ENCODE assay signal across 8 cellular contexts in genomic region chr21:36966846-36967657, GRCh38. TPM values are rescaled to one million over a fixed set of nuclear protein-coding genes. Genes with fewer than 3 reads are reported as not detected.
DNase-seq lines count a peak whose midpoint lies in the region; ATAC-seq and TF ChIP-seq lines count a peak whose summit lies in the region.

No MANE protein-coding gene starts in this region.

- H3K27ac ChIP-seq in iPS DF 6.9 (ENCODE audit: low read length) (no peak overlapping the region), smooth muscle cell (ENCODE audit: low read depth) (peak overlapping the region; percentile 48)

- peak overlapping the region; percentile 97 for H3K4me2 ChIP-seq in smooth muscle cell

- H4K20me1 ChIP-seq in smooth muscle cell (ENCODE audit: low read depth): no peaks in the 10 kb centered on the region

- no peak for TF ChIP-seq CTCF in AG10803 (conservative IDR thresholded peaks at IDR 0.05; ENCODE audit: low read length)
- TF ChIP-seq CTCF in activated CD8-positive, alpha-beta T cell treated with anti-CD3 and anti-CD28 coated beads for 36 hours (IDR thresholded peaks at IDR 0.05): no peak
- TF ChIP-seq CTCF in smooth muscle cell (IDR thresholded peaks at IDR 0.05; ENCODE audit: borderline replicate concordance, insufficient read depth, poor library complexity, severe bottlenecking): no peak

- H3K27me3 Mint-ChIP-seq in activated CD8-positive, alpha-beta T cell treated with anti-CD3 and anti-CD28 coated beads for 36 hours: no peaks in the 10 kb centered on the region

- WGBS in iPS DF 6.9 (ENCODE audit: insufficient coverage, insufficient read length): no CpG with 5 or more reads among the region's 30 CpGs
- 39% methylated on average over 10 of the region's 30 CpGs for WGBS in smooth muscle cell (ENCODE audit: low lambda C conversion rate)

- peaks cover 22% of the 10 kb centered on the region for H3K4me1 Mint-ChIP-seq in activated CD8-positive, alpha-beta T cell treated with anti-CD3 and anti-CD28 coated beads for 36 hours (ENCODE audit: low read depth)

- H3K9me3 Mint-ChIP-seq in activated CD8-positive, alpha-beta T cell treated with anti-CD3 and anti-CD28 coated beads for 36 hours: no peaks in the 10 kb centered on the region

- no peaks in the 10 kb centered on the region for H3K79me2 ChIP-seq in smooth muscle cell (ENCODE audit: low read depth)

- CTCF ChIA-PET in activated CD8-positive, alpha-beta T cell treated with anti-CD3 and anti-CD28 coated beads for 36 hours (lab: Charles Lee): interaction anchor here (1.4 to 4.3 kb wide), 5 partner anchors 9 to 33 kb away, joined by 3 to 28 read pairs (median 10); no protein-coding TSS in a partner anchor

- H3K4me1 ChIP-seq in iPS DF 6.9 (ENCODE audit: control insufficient read depth, insufficient read depth, low read length) (no peaks in the 10 kb centered on the region), smooth muscle cell (ENCODE audit: low read depth) (peaks cover 2% of the 10 kb centered on the region)

- H3K36me3 ChIP-seq in iPS DF 6.9 (ENCODE audit: control insufficient read depth, insufficient read depth, low read length): no peaks in the 10 kb centered on the region
- H3K36me3 ChIP-seq in smooth muscle cell (ENCODE audit: low read depth): no peaks in the 10 kb centered on the region

- intact Hi-C loops in activated CD8-positive, alpha-beta T cell treated with anti-CD3 and anti-CD28 coated beads for 36 hours (cut with micrococcal nuclease): no loop called here

- peak overlapping the region; percentile 72 for H3K4me3 ChIP-seq in AG10803 (ENCODE audit: low read length)
- peak overlapping the region; percentile 58; the same call in 1 of the 2 replicates for H3K4me3 ChIP-seq in iPS DF 6.9 (ENCODE audit: low read length)
- peak overlapping the region; percentile 78 for H3K4me3 ChIP-seq in smooth muscle cell

- DNase-seq in AG10803 (ENCODE audit: low read depth): no peak
- no peak for DNase-seq in activated CD8-positive, alpha-beta T cell treated with anti-CD3 and anti-CD28 coated beads for 36 hours
- no peak for DNase-seq in iPS DF 6.9 (ENCODE audit: low read depth, low spot score)
- DNase-seq in smooth muscle cell (lab: John Stamatoyannopoulos, UW; ENCODE audit: unreplicated experiment): no peak
- DNase-seq in AML-193 (lab: John Stamatoyannopoulos, UW): no peak
- no peak for DNase-seq in mucosa of gallbladder (ENCODE audit: low spot score)

- H3K9me3 ChIP-seq in iPS DF 6.9 (ENCODE audit: control insufficient read depth, insufficient read depth, low read length) (no peaks in the 10 kb centered on the region), smooth muscle cell (replicated peaks; ENCODE audit: low read depth) (no peaks in the 10 kb centered on the region)

- POLR2A ChIA-PET in activated CD8-positive, alpha-beta T cell treated with anti-CD3 and anti-CD28 coated beads for 36 hours (lab: Charles Lee): interaction anchor here (1.2 to 2.5 kb wide), 3 partner anchors 20 to 24 kb away, joined by 4 to 9 read pairs (median 9); no protein-coding TSS in a partner anchor

- peak overlapping the region; percentile 72 for H2AFZ ChIP-seq in smooth muscle cell (ENCODE audit: low read depth)

- H3K4me3 Mint-ChIP-seq in activated CD8-positive, alpha-beta T cell treated with anti-CD3 and anti-CD28 coated beads for 36 hours: peak overlapping the region; percentile 69

- ATAC-seq in GM19035 (IDR thresholded peaks at IDR 0.05; ENCODE audit: unreplicated experiment): peak; percentile 31
- peak; percentile 9 for ATAC-seq in HG03565 (IDR thresholded peaks at IDR 0.05; ENCODE audit: unreplicated experiment)
- ATAC-seq in activated CD8-positive, alpha-beta T cell treated with anti-CD3 and anti-CD28 coated beads for 36 hours: no peak

- peaks cover 2% of the 10 kb centered on the region for H3K36me3 Mint-ChIP-seq in activated CD8-positive, alpha-beta T cell treated with anti-CD3 and anti-CD28 coated beads for 36 hours (ENCODE audit: low read depth)

- peak overlapping the region; percentile 41 for H3K9ac ChIP-seq in smooth muscle cell (ENCODE audit: low read depth)

- peak overlapping the region; percentile 71 for H3K27ac Mint-ChIP-seq in activated CD8-positive, alpha-beta T cell treated with anti-CD3 and anti-CD28 coated beads for 36 hours

- H3F3A ChIP-seq in smooth muscle cell (ENCODE audit: low read depth): peaks cover 6% of the 10 kb centered on the region

- H3K27me3 ChIP-seq in iPS DF 6.9 (ENCODE audit: control insufficient read depth, insufficient read depth, low read length) (no peaks in the 10 kb centered on the region; the same call in 1 of the 2 replicates), smooth muscle cell (ENCODE audit: low read depth) (no peaks in the 10 kb centered on the region)

RNA-seq across cellular contexts. Expression of gene HLCS, which starts 0.6 kb away (rescaled TPM):
- 10 to 100 TPM; 12.5 to 15.5 TPM for total RNA-seq in activated CD8-positive, alpha-beta T cell treated with anti-CD3 and anti-CD28 coated beads for 36 hours
- total RNA-seq in smooth muscle cell (17.5 and 20.6 TPM in 2 replicates), mucosa of gallbladder (15.5 TPM)
- polyA plus RNA-seq in smooth muscle cell: 7.5 and 13.7 TPM in 2 replicates

RNA-seq across cellular contexts. Expression of gene RIPPLY3, which starts 39.5 kb away (rescaled TPM):
- not detected for total RNA-seq in activated CD8-positive, alpha-beta T cell treated with anti-CD3 and anti-CD28 coated beads for 36 hours
- not detected in 2 replicates for total RNA-seq in smooth muscle cell
- polyA plus RNA-seq in smooth muscle cell: not detected in 2 replicates
- 0.20 TPM for total RNA-seq in mucosa of gallbladder
